ENCODE assay signal across 34 cellular contexts in the genomic region with DNA sequence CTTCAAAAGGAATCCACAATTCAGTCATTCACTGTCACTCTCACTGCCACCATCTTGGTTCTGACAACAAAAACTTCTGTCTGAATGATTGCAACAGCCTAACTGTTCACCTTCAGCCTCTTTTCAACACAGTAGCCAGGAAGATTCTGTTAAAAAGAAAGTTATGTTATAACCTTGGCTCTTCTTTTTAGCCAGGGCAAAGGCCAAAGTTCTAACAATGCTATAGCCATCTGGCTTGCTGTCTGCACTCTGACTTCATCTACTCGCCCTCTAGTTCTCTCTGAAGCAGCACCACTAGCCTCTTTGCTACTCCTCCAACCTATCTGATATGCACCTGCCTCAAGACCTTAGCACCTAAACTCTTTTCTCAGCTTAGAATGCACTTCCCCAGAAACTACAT.
"Had no signal": no experiment of that assay in that cellular context is flagged by ENCODE, and none has a peak within 500 bp of the region (broad histone marks: within the 10 kb centered on the region; RNA-seq: fewer than 3 reads in every experiment).

No MANE protein-coding gene starts in this region.

- H3K9me3 Mint-ChIP-seq: activated B cell treated with CpG ODN at 0.5 μM for 24 hours; activated CD4-positive, alpha-beta memory T cell treated with anti-CD3 and anti-CD28 coated beads for 36 hours; activated naive CD4-positive, alpha-beta T cell treated with anti-CD3 and anti-CD28 coated beads for 36 hours; activated naive CD4-positive, alpha-beta T cell treated with anti-CD3 and anti-CD28 coated beads, Interleukin-2, amount 50 U/mL, for 72 hours; activated T-cell treated with anti-CD3 and anti-CD28 coated beads, Interleukin-2, amount 50 U/mL, for 4 hours; activated T-helper 1 cell treated with anti-CD3 and anti-CD28 coated beads, Interleukin-12 subunit alpha, Interleukin-12 subunit beta, Interleukin-2, Interleukin-4 antibody, amounts not matched to agents 30 ng/mL and 10 ng/mL and 1 ng/mL, durations not matched to agents 14 hours and 24 hours and 36 hours had no signal

- H3K36me3 Mint-ChIP-seq: activated CD4-positive, alpha-beta memory T cell treated with anti-CD3 and anti-CD28 coated beads for 36 hours; activated naive CD4-positive, alpha-beta T cell treated with anti-CD3 and anti-CD28 coated beads, Interleukin-2, amount 50 U/mL, for 72 hours had no signal

- H3K4me3 Mint-ChIP-seq: activated B cell treated with CpG ODN at 0.5 μM for 24 hours; activated CD4-positive, alpha-beta memory T cell treated with anti-CD3 and anti-CD28 coated beads for 36 hours; activated naive CD4-positive, alpha-beta T cell treated with anti-CD3 and anti-CD28 coated beads for 36 hours; activated T-cell treated with anti-CD3 and anti-CD28 coated beads, Interleukin-2, amount 50 U/mL, for 4 hours; activated T-helper 1 cell treated with anti-CD3 and anti-CD28 coated beads, Interleukin-12 subunit alpha, Interleukin-12 subunit beta, Interleukin-2, Interleukin-4 antibody, amounts not matched to agents 30 ng/mL and 10 ng/mL and 1 ng/mL, durations not matched to agents 14 hours and 24 hours and 36 hours had no signal

- H3K4me1 ChIP-seq: adrenal gland, body of pancreas, Peyer's patch had no signal

- H3K4me1 Mint-ChIP-seq: activated B cell treated with CpG ODN at 0.5 μM for 24 hours had no signal

- H3K27ac Mint-ChIP-seq: activated B cell treated with CpG ODN at 0.5 μM for 24 hours; activated CD4-positive, alpha-beta memory T cell treated with anti-CD3 and anti-CD28 coated beads for 36 hours; activated naive CD4-positive, alpha-beta T cell treated with anti-CD3 and anti-CD28 coated beads for 36 hours; activated naive CD4-positive, alpha-beta T cell treated with anti-CD3 and anti-CD28 coated beads, Interleukin-2, amount 50 U/mL, for 72 hours; activated T-helper 1 cell treated with anti-CD3 and anti-CD28 coated beads, Interleukin-12 subunit alpha, Interleukin-12 subunit beta, Interleukin-2, Interleukin-4 antibody, amounts not matched to agents 30 ng/mL and 10 ng/mL and 1 ng/mL, durations not matched to agents 14 hours and 24 hours and 36 hours had no signal

- H3K4me3 ChIP-seq: adrenal gland, body of pancreas, Peyer's patch had no signal

- ATAC-seq: activated naive CD4-positive, alpha-beta T cell treated with anti-CD3 and anti-CD28 coated beads, Interleukin-2, amount 50 U/mL, for 72 hours; activated T-cell treated with anti-CD3 and anti-CD28 coated beads, Interleukin-2, amount 50 U/mL, for 4 hours; body of pancreas; PC-3 had no signal

- H3K27me3 ChIP-seq: adrenal gland, body of pancreas, Peyer's patch had no signal

- H3K9me3 ChIP-seq: adrenal gland, body of pancreas, Peyer's patch had no signal

- FAIRE-seq: astrocyte had no signal

- DNase-seq: activated B cell treated with CpG ODN at 0.5 μM for 24 hours; activated CD4-positive, alpha-beta memory T cell treated with anti-CD3 and anti-CD28 coated beads for 36 hours; activated CD4-positive, alpha-beta T cell treated with anti-CD3 and anti-CD28 coated beads for 4 hours; activated CD4-positive, alpha-beta T cell treated with anti-CD3 and anti-CD28 coated beads, Interleukin-2, amount 50 U/mL, for 1 hour; activated CD4-positive, CD25-positive, alpha-beta regulatory T cell treated with anti-CD3 and anti-CD28 coated beads, Interleukin-2, amount 50 U/mL, for 72 hours; activated CD8-positive, alpha-beta memory T cell treated with anti-CD3 and anti-CD28 coated beads, Interleukin-2, amount 50 U/mL, for 4 hours; activated gamma-delta T cell treated with Interleukin-2 at 50 U/mL for 16 hours; activated naive CD4-positive, alpha-beta T cell treated with anti-CD3 and anti-CD28 coated beads for 36 hours; activated T-cell treated with anti-CD3 and anti-CD28 coated beads for 4 hours; activated T-cell treated with anti-CD3 and anti-CD28 coated beads, Interleukin-2, amount 50 U/mL, for 4 hours; adrenal gland; body of pancreas; central memory CD4-positive, alpha-beta T cell; KG1; NCI-H1092 treated with DMSO at 0.1 percent for 48 hours; NCI-H187 treated with DMSO at 0.1 percent for 48 hours; NCI-H2081 treated with DMSO at 0.1 percent for 48 hours; NCI-H226; NCI-H446 treated with DMSO at 0.1 percent for 48 hours; NCI-H526; NCI-H748 treated with DMSO at 0.1 percent for 48 hours; NK-92 treated with Interleukin-12 subunit alpha and Interleukin-12 subunit beta, amount 100 ng/mL, for 24 hours; PC-3; Peyer's patch; RPMI8226; SHP77 treated with DMSO at 0.1 percent for 48 hours; SW 1271; T-helper 1 cell; T-helper 2 cell; T-helper 9 cell had no signal

- H3K27ac ChIP-seq: adrenal gland, body of pancreas, Peyer's patch, VCaP had no signal

- H3K27me3 Mint-ChIP-seq: activated B cell treated with CpG ODN at 0.5 μM for 24 hours; activated CD4-positive, alpha-beta memory T cell treated with anti-CD3 and anti-CD28 coated beads for 36 hours had no signal

- H3K36me3 ChIP-seq: adrenal gland, Peyer's patch had no signal
